In the genomic region with DNA sequence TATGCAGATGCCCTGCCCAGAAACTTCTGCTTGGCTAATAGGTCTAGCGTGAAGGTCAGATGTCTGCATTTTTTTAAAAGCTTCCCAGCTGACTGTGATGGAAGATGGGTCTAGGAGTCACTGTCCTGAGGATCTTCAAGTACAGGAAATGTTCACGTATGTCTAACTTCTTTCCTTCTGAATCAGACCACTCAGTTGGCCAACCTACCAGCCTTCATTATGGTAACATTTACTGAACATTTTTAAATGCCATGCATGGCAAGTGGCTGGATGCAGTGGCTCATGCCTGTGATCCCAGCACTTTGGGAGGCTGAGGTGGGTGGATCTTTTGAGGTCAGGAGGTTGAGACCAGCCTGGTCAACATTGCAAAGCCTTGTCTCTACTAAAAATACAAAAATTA, we compare ENCODE assay signal across 28 cellular contexts. TPM values are rescaled to one million over a fixed set of nuclear protein-coding genes. Genes with fewer than 3 reads are reported as not detected.
"Had no signal": no experiment of that assay in that cellular context is flagged by ENCODE, and none has a peak within 500 bp of the region (broad histone marks: within the 10 kb centered on the region; RNA-seq: fewer than 3 reads in every experiment).

No MANE protein-coding gene starts in this region.

- DNase-seq: activated CD4-positive, alpha-beta memory T cell treated with anti-CD3 and anti-CD28 coated beads for 36 hours; activated CD4-positive, alpha-beta T cell treated with anti-CD3 and anti-CD28 coated beads for 36 hours; activated CD4-positive, alpha-beta T cell treated with anti-CD3 and anti-CD28 coated beads, Interleukin-2, amount 10 ng/mL, durations not matched to agents 24 days and 14 days; activated CD4-positive, CD25-positive, alpha-beta regulatory T cell; activated CD4-positive, CD25-positive, alpha-beta regulatory T cell treated with anti-CD3 and anti-CD28 coated beads, Interleukin-2, amount 50 U/mL, for 72 hours; activated CD8-positive, alpha-beta memory T cell treated with anti-CD3 and anti-CD28 coated beads, Interleukin-2, amount 10 ng/mL, durations not matched to agents 7 days and 5 days; activated CD8-positive, alpha-beta memory T cell treated with anti-CD3 and anti-CD28 coated beads, Interleukin-2, amount 50 U/mL, for 4 hours; activated CD8-positive, alpha-beta T cell treated with anti-CD3 and anti-CD28 coated beads, Interleukin-2, amount 10 ng/mL, durations not matched to agents 7 days and 5 days; activated gamma-delta T cell; activated naive CD4-positive, alpha-beta T cell; activated naive CD4-positive, alpha-beta T cell treated with anti-CD3 and anti-CD28 coated beads, Interleukin-2, amount 10 ng/mL, durations not matched to agents 7 days and 5 days; activated naive CD8-positive, alpha-beta T cell treated with anti-CD3 and anti-CD28 coated beads, Interleukin-2, amount 10 ng/mL, durations not matched to agents 7 days and 5 days; activated T-cell treated with anti-CD3 and anti-CD28 coated beads, Interleukin-2, amount 50 U/mL, for 24 hours; activated T-cell treated with anti-CD3 and anti-CD28 coated beads, Interleukin-2, amount 50 U/mL, for 72 hours; dorsolateral prefrontal cortex; effector memory CD4-positive, alpha-beta T cell; endodermal cell; foreskin keratinocyte; gastrocnemius medialis; glutamatergic neuron; heart left ventricle; T-helper 2 cell had no signal

- H3K36me3 ChIP-seq: ascending aorta, breast epithelium, cardiac muscle cell, esophagus muscularis mucosa, gastrocnemius medialis, heart left ventricle had no signal

- ATAC-seq: activated CD4-positive, alpha-beta T cell treated with anti-CD3 and anti-CD28 coated beads for 36 hours; activated CD8-positive, alpha-beta memory T cell treated with anti-CD3 and anti-CD28 coated beads, Interleukin-2, amount 10 ng/mL, durations not matched to agents 7 days and 5 days; activated CD8-positive, alpha-beta T cell treated with anti-CD3 and anti-CD28 coated beads, Interleukin-2, amount 10 ng/mL, durations not matched to agents 7 days and 5 days; activated naive CD4-positive, alpha-beta T cell treated with anti-CD3 and anti-CD28 coated beads, Interleukin-2, amount 50 U/mL, for 72 hours; activated T-cell treated with anti-CD3 and anti-CD28 coated beads, Interleukin-2, amount 50 U/mL, for 72 hours; foreskin keratinocyte; gastrocnemius medialis; heart left ventricle had no signal

- H3K27me3 ChIP-seq: ascending aorta, breast epithelium, cardiac muscle cell, gastrocnemius medialis had no signal

- H3K9me3 ChIP-seq: ascending aorta, breast epithelium, esophagus muscularis mucosa, gastrocnemius medialis, heart left ventricle had no signal

- H3K4me3 ChIP-seq: ascending aorta, breast epithelium, cardiac muscle cell, coronary artery, dorsolateral prefrontal cortex, esophagus muscularis mucosa, gastrocnemius medialis, heart left ventricle had no signal

- H3K4me1 ChIP-seq: ascending aorta, breast epithelium, esophagus muscularis mucosa, foreskin keratinocyte had no signal

- H3K27ac ChIP-seq: ascending aorta, breast epithelium, cardiac muscle cell, coronary artery, dorsolateral prefrontal cortex, esophagus muscularis mucosa, foreskin keratinocyte, gastrocnemius medialis, heart left ventricle had no signal

RNA-seq across cellular contexts. Expression of gene PRG2, which starts 1.1 kb away (rescaled TPM):
- polyA plus RNA-seq: cardiac muscle cell, foreskin keratinocyte had no signal

RNA-seq across cellular contexts. Expression of gene PRG3, which starts 10.6 kb away (rescaled TPM):
- polyA plus RNA-seq: cardiac muscle cell, foreskin keratinocyte, heart left ventricle had no signal

RNA-seq across cellular contexts. Expression of gene P2RX3, which starts 53.4 kb away (rescaled TPM):
- polyA plus RNA-seq: foreskin keratinocyte had no signal
